Comparison of ENCODE assay signal across 2 cellular contexts in the genomic region with DNA sequence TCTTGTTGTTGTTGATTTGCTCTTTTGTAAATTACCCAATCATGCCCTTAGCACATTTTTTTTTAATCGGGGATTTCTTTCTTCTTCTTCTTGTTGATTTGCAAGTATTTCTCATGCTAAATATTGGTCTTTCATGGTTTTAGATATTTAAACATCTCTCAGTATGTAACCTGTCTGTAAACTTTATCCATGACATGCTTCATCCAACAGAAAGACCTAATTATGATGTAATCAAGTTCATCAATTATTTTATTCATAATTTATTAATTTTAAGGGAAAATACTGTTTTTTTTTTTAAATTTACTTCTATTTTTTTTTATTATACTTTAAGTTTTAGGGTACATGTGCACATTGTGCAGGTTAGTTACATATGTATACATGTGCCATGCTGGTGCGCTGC.
TF ChIP-seq lines count a peak whose summit lies in the region.

No MANE protein-coding gene starts in this region.

TF ChIP-seq in HepG2, 621 proteins besides CTCF, POLR2A, EP300 and RAD21:
- TF ChIP-seq ATF7 (IDR thresholded peaks at IDR 0.05) (peak; percentile 56; the same call in 1 of the 2 replicates), ATF7 (CRISPR knock-in tag; IDR thresholded peaks at IDR 0.05) (no peak), KLF13 (CRISPR knock-in tag; IDR thresholded peaks at IDR 0.05) (no peak), ZNF550 (CRISPR knock-in tag; IDR thresholded peaks at IDR 0.05; ENCODE audit: borderline replicate concordance) (no peak), TEAD3 (CRISPR knock-in tag; optimal IDR thresholded peaks at IDR 0.05; ENCODE audit: borderline replicate concordance) (no peak)
TF ChIP-seq in HepG2: peak in this region for 1.

TF ChIP-seq in IMR-90, 13 proteins besides CTCF, POLR2A, EP300 and RAD21:
- TF ChIP-seq, protein P1, sequence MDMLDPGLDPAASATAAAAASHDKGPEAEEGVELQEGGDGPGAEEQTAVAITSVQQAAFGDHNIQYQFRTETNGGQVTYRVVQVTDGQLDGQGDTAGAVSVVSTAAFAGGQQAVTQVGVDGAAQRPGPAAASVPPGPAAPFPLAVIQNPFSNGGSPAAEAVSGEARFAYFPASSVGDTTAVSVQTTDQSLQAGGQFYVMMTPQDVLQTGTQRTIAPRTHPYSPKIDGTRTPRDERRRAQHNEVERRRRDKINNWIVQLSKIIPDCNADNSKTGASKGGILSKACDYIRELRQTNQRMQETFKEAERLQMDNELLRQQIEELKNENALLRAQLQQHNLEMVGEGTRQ (IDR thresholded peaks at IDR 0.05; ENCODE audit: low read depth, low read length) = no peak
- no peak for TF ChIP-seq SMC3 (IDR thresholded peaks at IDR 0.05; ENCODE audit: low read depth, low read length)
- TF ChIP-seq CHD1 (IDR thresholded peaks at IDR 0.05; ENCODE audit: low read depth, low read length) = no peak
- no peak for TF ChIP-seq RFX5 (IDR thresholded peaks at IDR 0.05; ENCODE audit: low read depth, low read length)
- TF ChIP-seq ELK1 (IDR thresholded peaks at IDR 0.05; ENCODE audit: borderline replicate concordance, low read depth, low read length) = no peak
- TF ChIP-seq CEBPB (IDR thresholded peaks at IDR 0.05; ENCODE audit: low read depth, low read length) = 0 out of 2 replicates have a peak, but pooled peaks have one; percentile 9
